Comparison of ENCODE assay signal across 8 cellular contexts in genomic region chr22:31977141-31977781, GRCh38. TPM values are rescaled to one million over a fixed set of nuclear protein-coding genes. Genes with fewer than 3 reads are reported as not detected.
A peak's percentile ranks its signal among the peaks of the same experiment; 100 is the strongest.
DNase-seq lines count a peak whose midpoint lies in the region; ATAC-seq and TF ChIP-seq lines count a peak whose summit lies in the region.

No MANE protein-coding gene starts in this region.

- no peaks in the 10 kb centered on the region for H3K4me1 ChIP-seq in CD8-positive, alpha-beta memory T cell (ENCODE audit: insufficient read depth, low read length)

- peak; percentile 57 for TF ChIP-seq CTCF in mesothelial cell of epicardium (IDR thresholded peaks at IDR 0.05; ENCODE audit: unreplicated experiment)

- POLR2A ChIA-PET in CD8-positive, alpha-beta memory T cell (lab: Charles Lee), result no interaction called here
- POLR2A ChIA-PET in activated CD4-positive, alpha-beta memory T cell treated with anti-CD3 and anti-CD28 coated beads for 36 hours (lab: Charles Lee), result no interaction called here

- no peak overlapping the region for H3K4me3 Mint-ChIP-seq in CD8-positive, alpha-beta memory T cell
- no peak overlapping the region for H3K4me3 Mint-ChIP-seq in activated CD4-positive, alpha-beta memory T cell treated with anti-CD3 and anti-CD28 coated beads for 36 hours
- H3K4me3 Mint-ChIP-seq in mesothelial cell of epicardium, result no peak overlapping the region

- peaks cover 0 to 6% (median 4%) of the 10 kb centered on the region in 3 donors for H3K4me1 Mint-ChIP-seq in CD8-positive, alpha-beta memory T cell
- H3K4me1 Mint-ChIP-seq in activated CD4-positive, alpha-beta memory T cell treated with anti-CD3 and anti-CD28 coated beads for 36 hours (ENCODE audit: low read depth), result peaks cover 2% of the 10 kb centered on the region
- H3K4me1 Mint-ChIP-seq in mesothelial cell of epicardium, result no peaks in the 10 kb centered on the region

- no peaks in the 10 kb centered on the region for H3K27me3 ChIP-seq in CD8-positive, alpha-beta memory T cell (ENCODE audit: insufficient read depth, low read length, poor library complexity, severe bottlenecking)

- H3K9me3 ChIP-seq in CD8-positive, alpha-beta memory T cell (ENCODE audit: low read length), result no peaks in the 10 kb centered on the region

- ATAC-seq in HG03045 (IDR thresholded peaks at IDR 0.05; ENCODE audit: unreplicated experiment) (peak; percentile 57), GM21360 (IDR thresholded peaks at IDR 0.05; ENCODE audit: unreplicated experiment) (no peak)

- H3K27me3 Mint-ChIP-seq in CD8-positive, alpha-beta memory T cell, result peaks cover 0 to 6% of the 10 kb centered on the region in 2 donors
- peaks cover 2% of the 10 kb centered on the region for H3K27me3 Mint-ChIP-seq in activated CD4-positive, alpha-beta memory T cell treated with anti-CD3 and anti-CD28 coated beads for 36 hours
- peaks cover 6% of the 10 kb centered on the region for H3K27me3 Mint-ChIP-seq in mesothelial cell of epicardium (ENCODE audit: low read depth)

- H3K9me3 Mint-ChIP-seq in CD8-positive, alpha-beta memory T cell, result no peaks in the 10 kb centered on the region
- no peaks in the 10 kb centered on the region for H3K9me3 Mint-ChIP-seq in activated CD4-positive, alpha-beta memory T cell treated with anti-CD3 and anti-CD28 coated beads for 36 hours
- no peaks in the 10 kb centered on the region for H3K9me3 Mint-ChIP-seq in mesothelial cell of epicardium

- no peaks in the 10 kb centered on the region for H3K36me3 ChIP-seq in CD8-positive, alpha-beta memory T cell (ENCODE audit: insufficient read depth, low read length)

- H3K27ac Mint-ChIP-seq in CD8-positive, alpha-beta memory T cell, result peak overlapping the region in 1 of 8 donors; percentile 59
- H3K27ac Mint-ChIP-seq in activated CD4-positive, alpha-beta memory T cell treated with anti-CD3 and anti-CD28 coated beads for 36 hours, result no peak overlapping the region
- no peak overlapping the region for H3K27ac Mint-ChIP-seq in mesothelial cell of epicardium

- CTCF ChIA-PET in CD8-positive, alpha-beta memory T cell (lab: Charles Lee), result interaction anchor here (0.6 to 2.9 kb wide), 15 partner anchors 9 to 312 kb away, joined by 3 to 20 read pairs (median 4); no protein-coding TSS in a partner anchor
- CTCF ChIA-PET in activated CD4-positive, alpha-beta memory T cell treated with anti-CD3 and anti-CD28 coated beads for 36 hours (lab: Charles Lee), result interaction anchor here (0.5 to 12.6 kb wide), 23 partner anchors 9 to 1479 kb away, joined by 3 to 241 read pairs (median 5); no protein-coding TSS in a partner anchor

- H3K27ac ChIP-seq in CD8-positive, alpha-beta memory T cell (ENCODE audit: low read depth, low read length), result no peak overlapping the region

- H3K36me3 Mint-ChIP-seq in CD8-positive, alpha-beta memory T cell, result no peaks in the 10 kb centered on the region
- H3K36me3 Mint-ChIP-seq in activated CD4-positive, alpha-beta memory T cell treated with anti-CD3 and anti-CD28 coated beads for 36 hours, result no peaks in the 10 kb centered on the region
- H3K36me3 Mint-ChIP-seq in mesothelial cell of epicardium, result no peaks in the 10 kb centered on the region

- intact Hi-C loops in activated CD4-positive, alpha-beta memory T cell treated with anti-CD3 and anti-CD28 coated beads for 36 hours (cut with micrococcal nuclease), result loop anchor here (1.0 to 2.0 kb wide), 4 partner anchors 74 to 290 kb away; no protein-coding TSS in a partner anchor

- no peak overlapping the region for H3K4me3 ChIP-seq in CD8-positive, alpha-beta memory T cell (ENCODE audit: low read length)

- peak; percentile 51 to 78 (median 61) for DNase-seq in CD8-positive, alpha-beta memory T cell
- DNase-seq in NCI-H69 (lab: John Stamatoyannopoulos, UW) (peak; percentile 86), mesothelial cell of epicardium (ENCODE audit: low spot score in 2 of 2, unreplicated experiment in 2 of 2) (peak; percentile 61 to 88)
- peak; percentile 89 for DNase-seq in activated CD4-positive, alpha-beta memory T cell treated with anti-CD3 and anti-CD28 coated beads for 36 hours
- DNase-seq in effector CD8-positive, alpha-beta T cell (lab: John Stamatoyannopoulos, UW), result peak; percentile 58
- DNase-seq in stimulated activated CD8-positive, alpha-beta memory T cell treated with anti-CD3 and anti-CD28 coated beads, Interleukin-4, amount 100 ng/mL, for 4 hours (ENCODE audit: low read depth in 2 of 2, low spot score in 1 of 2), result peak; percentile 37 to 61

RNA-seq across cellular contexts. Expression of gene YWHAH, which starts 32.9 kb away (rescaled TPM):
- 100 to 1,000 TPM; 185 to 198 TPM for total RNA-seq in CD8-positive, alpha-beta memory T cell
- 113 TPM for polyA plus RNA-seq in CD8-positive, alpha-beta memory T cell
- total RNA-seq in activated CD4-positive, alpha-beta memory T cell treated with anti-CD3 and anti-CD28 coated beads for 36 hours, result 100 to 1,000 TPM; 137 to 142 TPM
- 57.8 to 65.6 TPM (median 64.4 TPM) in 3 replicates for total RNA-seq in mesothelial cell of epicardium
